31 cellular contexts compared by ENCODE assay signal in the genomic region with DNA sequence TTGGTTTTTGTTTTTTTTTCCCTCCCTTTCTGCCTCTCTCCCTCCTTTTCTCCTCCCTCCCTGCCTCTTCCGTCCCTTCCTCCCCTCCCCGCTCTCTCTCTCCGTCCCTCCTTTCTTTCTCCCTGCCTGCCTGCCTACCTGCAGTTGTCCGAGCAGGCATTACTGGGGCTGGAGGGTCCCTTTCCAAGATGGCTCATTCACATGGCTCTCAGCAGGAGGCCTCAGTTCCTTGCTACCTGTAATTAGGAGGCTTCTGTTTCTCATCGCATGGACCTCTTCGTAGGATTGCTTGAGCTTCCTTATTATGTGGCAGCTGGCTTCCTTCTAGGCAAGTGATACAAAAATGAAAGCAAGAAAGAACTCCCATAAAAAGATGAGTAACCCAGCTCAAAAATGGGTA. TPM values are rescaled to one million over a fixed set of nuclear protein-coding genes. Genes with fewer than 3 reads are reported as not detected.
DNase-seq lines count a peak whose midpoint lies in the region; ATAC-seq and TF ChIP-seq lines count a peak whose summit lies in the region.
"Had no signal": no experiment of that assay in that cellular context is flagged by ENCODE, and none has a peak within 500 bp of the region (broad histone marks: within the 10 kb centered on the region; RNA-seq: fewer than 3 reads in every experiment).

No MANE protein-coding gene starts in this region.

- H3K4me1 ChIP-seq in right atrium auricular region (peaks cover 0 to 28% of the 10 kb centered on the region in 2 donors), mucosa of descending colon (ENCODE audit: low read depth) (no peaks in the 10 kb centered on the region)
- H3K4me1 ChIP-seq in naive thymus-derived CD4-positive, alpha-beta T cell (ENCODE audit: control insufficient read depth in 2 of 2, insufficient read depth in 2 of 2, low read length in 2 of 2), result no peaks in the 10 kb centered on the region
- H3K4me1 ChIP-seq: left lung, upper lobe of right lung had no signal

- intact Hi-C loops in cardiac septum (cut with DNase I), result no loop called here
- intact Hi-C loops in mucosa of descending colon (cut with DNase I, micrococcal nuclease), result no loop called here
- intact Hi-C loops in posterior vena cava (cut with DNase I), result no loop called here
- intact Hi-C loops in naive thymus-derived CD4-positive, alpha-beta T cell (cut with micrococcal nuclease), result no loop called here

- H3K4me3 ChIP-seq in right atrium auricular region (no peak overlapping the region), coronary artery (no peak overlapping the region), mucosa of descending colon (no peak overlapping the region)
- H3K4me3 ChIP-seq in naive thymus-derived CD4-positive, alpha-beta T cell (ENCODE audit: low read length), result no peak overlapping the region
- H3K4me3 ChIP-seq: A549, gastroesophageal sphincter, left lung, sigmoid colon, upper lobe of right lung had no signal

- H3K27me3 Mint-ChIP-seq in naive thymus-derived CD4-positive, alpha-beta T cell, result peaks cover 0 to 24% (median 0%) of the 10 kb centered on the region in 5 donors
- H3K27me3 Mint-ChIP-seq: progenitor cell of endocrine pancreas had no signal

- H3K4me1 Mint-ChIP-seq in naive thymus-derived CD4-positive, alpha-beta T cell, result no peaks in the 10 kb centered on the region
- H3K4me1 Mint-ChIP-seq: activated naive CD4-positive, alpha-beta T cell treated with anti-CD3 and anti-CD28 coated beads, Interleukin-2, amount 10 ng/mL, durations not matched to agents 7 days and 5 days had no signal

- no peak overlapping the region for H3K27ac Mint-ChIP-seq in naive thymus-derived CD4-positive, alpha-beta T cell
- H3K27ac Mint-ChIP-seq: activated naive CD4-positive, alpha-beta T cell treated with anti-CD3 and anti-CD28 coated beads, Interleukin-2, amount 10 ng/mL, durations not matched to agents 7 days and 5 days; progenitor cell of endocrine pancreas; T-helper 1 cell treated with Interleukin-12 subunit alpha and Interleukin-12 subunit beta and Interleukin-4 antibody, amounts not matched to agents 30 μg/mL and 1 μg/mL, for 36 hours had no signal

- H3K36me3 Mint-ChIP-seq in naive thymus-derived CD4-positive, alpha-beta T cell, result peaks cover 0 to 2% (median 0%) of the 10 kb centered on the region in 5 donors
- H3K36me3 Mint-ChIP-seq: activated naive CD4-positive, alpha-beta T cell treated with anti-CD3 and anti-CD28 coated beads, Interleukin-2, amount 10 ng/mL, durations not matched to agents 7 days and 5 days; CD4-positive, CD25-positive, alpha-beta regulatory T cell had no signal

- TF ChIP-seq CTCF in right atrium auricular region (IDR thresholded peaks at IDR 0.05), result no peak
- no peak for TF ChIP-seq CTCF in coronary artery (IDR thresholded peaks at IDR 0.05)
- no peak for TF ChIP-seq CTCF in mucosa of descending colon (IDR thresholded peaks at IDR 0.05)

- H3K27ac ChIP-seq in right atrium auricular region, result peak overlapping the region; percentile 2 to 24
- no peak overlapping the region for H3K27ac ChIP-seq in coronary artery
- H3K27ac ChIP-seq in naive thymus-derived CD4-positive, alpha-beta T cell (ENCODE audit: low read depth, low read length), result no peak overlapping the region
- H3K27ac ChIP-seq: A549, HL-60, KMS-11, left lung, sigmoid colon, upper lobe of right lung had no signal

- DNase-seq in right atrium auricular region (ENCODE audit: low spot score) (peak; percentile 18), cardiac septum (ENCODE audit: low spot score) (no peak), coronary artery (ENCODE audit: low spot score) (peak; percentile 16), mucosa of descending colon (no peak), posterior vena cava (ENCODE audit: low spot score) (no peak), ecto neural progenitor cell (ENCODE audit: low spot score) (no peak)
- no peak for DNase-seq in naive thymus-derived CD4-positive, alpha-beta T cell
- DNase-seq: activated CD4-positive, alpha-beta T cell treated with anti-CD3 and anti-CD28 coated beads, Interleukin-2, amount 50 U/mL, for 48 hours; activated naive CD4-positive, alpha-beta T cell treated with anti-CD3 and anti-CD28 coated beads, Interleukin-2, amount 10 ng/mL, durations not matched to agents 7 days and 5 days; amniotic stem cell; CD4-positive, CD25-positive, alpha-beta regulatory T cell; DMS79 treated with DMSO at 0.1 percent for 48 hours; left lung; mesenchymal stem cell; MM.1S; NCI-H2029 treated with DMSO at 0.1 percent for 48 hours; NCI-H526; NK-92 treated with Interleukin-12 subunit alpha and Interleukin-12 subunit beta, amount 100 ng/mL, for 24 hours; PC-3; sigmoid colon; SK-N-SH; stimulated activated CD4-positive, alpha-beta T cell treated with anti-CD3 and anti-CD28 coated beads, Interleukin-12 subunit alpha, Interleukin-12 subunit beta, amount 100 ng/mL, for 4 hours; stimulated activated CD4-positive, alpha-beta T cell treated with anti-CD3 and anti-CD28 coated beads, Interleukin-4, amount 100 ng/mL, for 24 hours; upper lobe of right lung had no signal

- no peak overlapping the region for H3K4me3 Mint-ChIP-seq in naive thymus-derived CD4-positive, alpha-beta T cell
- H3K4me3 Mint-ChIP-seq: activated naive CD4-positive, alpha-beta T cell treated with anti-CD3 and anti-CD28 coated beads, Interleukin-2, amount 10 ng/mL, durations not matched to agents 7 days and 5 days; CD4-positive, CD25-positive, alpha-beta regulatory T cell; T-helper 1 cell treated with Interleukin-12 subunit alpha and Interleukin-12 subunit beta and Interleukin-4 antibody, amounts not matched to agents 30 μg/mL and 1 μg/mL, for 36 hours had no signal

- CTCF ChIA-PET in naive thymus-derived CD4-positive, alpha-beta T cell (lab: Charles Lee), result interaction anchor here (0.7 kb wide), 1 partner anchor 140 kb away, joined by 3 read pairs; no protein-coding TSS in a partner anchor

- POLR2A ChIA-PET in naive thymus-derived CD4-positive, alpha-beta T cell (lab: Charles Lee), result no interaction called here

- no peaks in the 10 kb centered on the region for H3K27me3 ChIP-seq in right atrium auricular region
- H3K27me3 ChIP-seq in naive thymus-derived CD4-positive, alpha-beta T cell (ENCODE audit: control insufficient read depth in 2 of 2, insufficient read depth in 2 of 2, low read length in 2 of 2), result no peaks in the 10 kb centered on the region
- H3K27me3 ChIP-seq: gastroesophageal sphincter, left lung, sigmoid colon, upper lobe of right lung had no signal

- H3K9me3 ChIP-seq in right atrium auricular region (no peaks in the 10 kb centered on the region), mucosa of descending colon (no peaks in the 10 kb centered on the region)
- no peaks in the 10 kb centered on the region for H3K9me3 ChIP-seq in naive thymus-derived CD4-positive, alpha-beta T cell (ENCODE audit: control insufficient read depth in 2 of 3, low read length in 3 of 3)
- H3K9me3 ChIP-seq: A549, gastroesophageal sphincter, sigmoid colon, upper lobe of right lung had no signal

- ATAC-seq in mucosa of descending colon, result peak; percentile 67
- ATAC-seq in HG03378 (IDR thresholded peaks at IDR 0.05; ENCODE audit: unreplicated experiment), result no peak
- ATAC-seq in naive thymus-derived CD4-positive, alpha-beta T cell, result no peak
- ATAC-seq: A549, gastroesophageal sphincter, left lung, PC-3, upper lobe of right lung had no signal

- H3K36me3 ChIP-seq in right atrium auricular region, result no peaks in the 10 kb centered on the region
- no peaks in the 10 kb centered on the region for H3K36me3 ChIP-seq in mucosa of descending colon (ENCODE audit: low read depth)
- no peaks in the 10 kb centered on the region for H3K36me3 ChIP-seq in naive thymus-derived CD4-positive, alpha-beta T cell (ENCODE audit: control insufficient read depth in 2 of 3, insufficient read depth in 3 of 3, low read length in 3 of 3)
- H3K36me3 ChIP-seq: gastroesophageal sphincter, left lung, sigmoid colon, upper lobe of right lung had no signal

- H3K9me3 Mint-ChIP-seq in naive thymus-derived CD4-positive, alpha-beta T cell, result peaks cover 0 to 12% (median 0%) of the 10 kb centered on the region in 11 donors

RNA-seq across cellular contexts. Expression of a gene that starts 8.0 kb away (rescaled TPM):
- total RNA-seq in right atrium auricular region, result 100 to 1,000 TPM; 112 to 184 TPM
- total RNA-seq in cardiac septum, result 233 TPM
- total RNA-seq in mucosa of descending colon, result 10 to 100 TPM; 65.9 to 83.8 (median 70.7) TPM
- 10 to 100 TPM; 66.2 to 71.4 TPM for total RNA-seq in posterior vena cava
- 10 to 100 TPM in 3 of 5 experiments, 1 to 10 TPM in 2; 5.8 to 43.4 (median 12.6) TPM for total RNA-seq in naive thymus-derived CD4-positive, alpha-beta T cell
- 10 to 100 TPM in 1 of 2 donors, 1 to 10 TPM in 1; 4.9 to 11.6 TPM for polyA plus RNA-seq in naive thymus-derived CD4-positive, alpha-beta T cell

Comparison
In these comparisons a context has a peak if more than half of its experiments do, and no peak if none do; other contexts are left out.
1. DNase-seq: peak in right atrium auricular region (single experiment) and coronary artery (single experiment); none in cardiac septum (single experiment), mucosa of descending colon (0 of 3), posterior vena cava (single experiment), ecto neural progenitor cell (single experiment) and naive thymus-derived CD4-positive, alpha-beta T cell (0 of 9).
2. H3K27ac ChIP-seq: peak in right atrium auricular region (2 of 2); none in coronary artery (0 of 2) and naive thymus-derived CD4-positive, alpha-beta T cell (single experiment).